1 cellular context compared by ENCODE assay signal in genomic region chr10:93672022-93672678, GRCh38.
TF ChIP-seq lines count a peak whose summit lies in the region.

No MANE protein-coding gene starts in this region.

TF ChIP-seq in HepG2, 621 proteins besides CTCF, POLR2A, EP300 and RAD21 (continued from another document and continues in another):
- TF ChIP-seq NFKBIZ (CRISPR knock-in tag; IDR thresholded peaks at IDR 0.05) = no peak
- TF ChIP-seq EEA1 (CRISPR knock-in tag; IDR thresholded peaks at IDR 0.05; ENCODE audit: borderline replicate concordance) = no peak
- no peak for TF ChIP-seq FOXM1 (CRISPR knock-in tag; IDR thresholded peaks at IDR 0.05)
- no peak for TF ChIP-seq TP53 (CRISPR knock-in tag; conservative IDR thresholded peaks at IDR 0.05)
- no peak for TF ChIP-seq ZXDC (CRISPR knock-in tag; IDR thresholded peaks at IDR 0.05)
- no peak for TF ChIP-seq MBD4 (IDR thresholded peaks at IDR 0.05; ENCODE audit: borderline replicate concordance, low read length)
- TF ChIP-seq STAG1 (CRISPR knock-in tag; IDR thresholded peaks at IDR 0.05) = no peak
- TF ChIP-seq RXRA (CRISPR knock-in tag; IDR thresholded peaks at IDR 0.05) = no peak
- no peak for TF ChIP-seq SIX4 (CRISPR knock-in tag; IDR thresholded peaks at IDR 0.05)
- TF ChIP-seq CBX5 (CRISPR knock-in tag; IDR thresholded peaks at IDR 0.05; ENCODE audit: borderline replicate concordance) = no peak
- no peak for TF ChIP-seq BATF2 (CRISPR knock-in tag; IDR thresholded peaks at IDR 0.05)
- no peak for TF ChIP-seq ZNF34 (CRISPR knock-in tag; IDR thresholded peaks at IDR 0.05; ENCODE audit: borderline replicate concordance)
- no peak for TF ChIP-seq ZNF614 (CRISPR knock-in tag; IDR thresholded peaks at IDR 0.05; ENCODE audit: borderline replicate concordance)
- TF ChIP-seq ZNF260 (CRISPR knock-in tag; IDR thresholded peaks at IDR 0.05; ENCODE audit: borderline replicate concordance, low read depth) = no peak
- no peak for TF ChIP-seq DNMT1 (CRISPR knock-in tag; IDR thresholded peaks at IDR 0.05)
- no peak for TF ChIP-seq PAWR (CRISPR knock-in tag; IDR thresholded peaks at IDR 0.05; ENCODE audit: borderline replicate concordance)
- no peak for TF ChIP-seq RBAK (CRISPR knock-in tag; IDR thresholded peaks at IDR 0.05)
- TF ChIP-seq ZKSCAN8 (CRISPR knock-in tag; IDR thresholded peaks at IDR 0.05; ENCODE audit: borderline replicate concordance) = no peak; the same call in 1 of the 2 replicates
- TF ChIP-seq FOXP1 (IDR thresholded peaks at IDR 0.05) = no peak; the same call in 1 of the 2 replicates
- peak; percentile 90 for TF ChIP-seq FOXP1 (CRISPR knock-in tag; IDR thresholded peaks at IDR 0.05)
- TF ChIP-seq ARID5B (CRISPR knock-in tag; IDR thresholded peaks at IDR 0.05) = peak; percentile 89
- TF ChIP-seq TRIM24 (CRISPR knock-in tag; IDR thresholded peaks at IDR 0.05) = no peak
- TF ChIP-seq ZNF331 (CRISPR knock-in tag; IDR thresholded peaks at IDR 0.05) = no peak
- TF ChIP-seq ZNF512B (CRISPR knock-in tag; IDR thresholded peaks at IDR 0.05; ENCODE audit: borderline replicate concordance) = no peak
- no peak for TF ChIP-seq ZNF703 (CRISPR knock-in tag; IDR thresholded peaks at IDR 0.05; ENCODE audit: borderline replicate concordance)
- no peak for TF ChIP-seq HNRNPUL1 (IDR thresholded peaks at IDR 0.05; ENCODE audit: low read depth, low read length)
- no peak for TF ChIP-seq ZNF263 (CRISPR knock-in tag; IDR thresholded peaks at IDR 0.05)
- peak; percentile 25; the same call in 1 of the 2 replicates for TF ChIP-seq NR2F6 (IDR thresholded peaks at IDR 0.05)
- TF ChIP-seq NR2F6 (CRISPR knock-in tag; IDR thresholded peaks at IDR 0.05) = peak; percentile 27; the same call in 1 of the 2 replicates
- no peak for TF ChIP-seq ZBTB20 (CRISPR knock-in tag; IDR thresholded peaks at IDR 0.05; ENCODE audit: borderline replicate concordance, low read depth)
- no peak for TF ChIP-seq ZNF335 (CRISPR knock-in tag; IDR thresholded peaks at IDR 0.05)
- TF ChIP-seq HNRNPL (IDR thresholded peaks at IDR 0.05; ENCODE audit: low read depth, low read length) = no peak
- TF ChIP-seq MTERF4 (CRISPR knock-in tag; IDR thresholded peaks at IDR 0.05) = no peak
- no peak for TF ChIP-seq ZNF143 (CRISPR knock-in tag; IDR thresholded peaks at IDR 0.05)
- TF ChIP-seq KAT8 (CRISPR knock-in tag; IDR thresholded peaks at IDR 0.05) = no peak; the same call in 1 of the 2 replicates
- TF ChIP-seq CCAR2 (optimal IDR thresholded peaks at IDR 0.05; ENCODE audit: low read depth, low read length) = no peak
- TF ChIP-seq ZNF407 (CRISPR knock-in tag; IDR thresholded peaks at IDR 0.05; ENCODE audit: not compliant biosample characterization) = no peak
- TF ChIP-seq ZNF546 (CRISPR knock-in tag; conservative IDR thresholded peaks at IDR 0.05) = no peak
- no peak for TF ChIP-seq FIP1L1 (IDR thresholded peaks at IDR 0.05; ENCODE audit: borderline replicate concordance, insufficient read depth, low read depth, low read length)
- no peak for TF ChIP-seq ZNF235 (CRISPR knock-in tag; IDR thresholded peaks at IDR 0.05; ENCODE audit: borderline replicate concordance)
- TF ChIP-seq CENPBD1 (CRISPR knock-in tag; IDR thresholded peaks at IDR 0.05; ENCODE audit: borderline replicate concordance, low read depth) = no peak
- TF ChIP-seq MED1 (CRISPR knock-in tag; IDR thresholded peaks at IDR 0.05) = peak; percentile 55
- no peak for TF ChIP-seq ZMAT3 (CRISPR knock-in tag; conservative IDR thresholded peaks at IDR 0.05)
- TF ChIP-seq SYNCRIP (IDR thresholded peaks at IDR 0.05; ENCODE audit: insufficient read depth, low read depth, low read length) = no peak
- no peak for TF ChIP-seq JUN (CRISPR knock-in tag; IDR thresholded peaks at IDR 0.05)
- TF ChIP-seq TCF7L2 (IDR thresholded peaks at IDR 0.05; ENCODE audit: low read depth, low read length) = no peak
- TF ChIP-seq ZNF350 (CRISPR knock-in tag; IDR thresholded peaks at IDR 0.05; ENCODE audit: borderline replicate concordance, low read depth) = no peak
- peak; percentile 38; the same call in 1 of the 2 replicates for TF ChIP-seq KAT2B (IDR thresholded peaks at IDR 0.05; ENCODE audit: borderline replicate concordance, low read depth, low read length)
- TF ChIP-seq ZNF766 (CRISPR knock-in tag; IDR thresholded peaks at IDR 0.05; ENCODE audit: borderline replicate concordance) = no peak
